ENCODE assay signal across 9 cellular contexts in genomic region chr21:44428281-44428942, GRCh38. TPM values are rescaled to one million over a fixed set of nuclear protein-coding genes. Genes with fewer than 3 reads are reported as not detected.
DNase-seq lines count a peak whose midpoint lies in the region; TF ChIP-seq lines count a peak whose summit lies in the region.
"Had no signal": no experiment of that assay in that cellular context is flagged by ENCODE, and none has a peak within 500 bp of the region (broad histone marks: within the 10 kb centered on the region; RNA-seq: fewer than 3 reads in every experiment).

No MANE protein-coding gene starts in this region.

- H3K27ac Mint-ChIP-seq in CD8-positive, alpha-beta memory T cell: peak overlapping the region in 5 of 8 donors; percentile 46 to 85 (median 74)

- no peak for TF ChIP-seq CTCF in colonic mucosa (IDR thresholded peaks at IDR 0.05)

- H3K27me3 ChIP-seq in CD8-positive, alpha-beta memory T cell (ENCODE audit: insufficient read depth, low read length, poor library complexity, severe bottlenecking): no peaks in the 10 kb centered on the region
- H3K27me3 ChIP-seq in colonic mucosa: no peaks in the 10 kb centered on the region

- intact Hi-C loops in colonic mucosa (cut with DNase I): loop anchor here (5.0 kb wide), 1 partner anchor 54 kb away; no protein-coding TSS in a partner anchor

- peaks cover 0 to 2% of the 10 kb centered on the region in 2 donors for H3K27me3 Mint-ChIP-seq in CD8-positive, alpha-beta memory T cell

- no peaks in the 10 kb centered on the region for H3K4me1 Mint-ChIP-seq in CD8-positive, alpha-beta memory T cell

- no peak overlapping the region for H3K4me3 ChIP-seq in CD8-positive, alpha-beta memory T cell (ENCODE audit: low read length)
- no peak overlapping the region for H3K4me3 ChIP-seq in colonic mucosa

- POLR2A ChIA-PET in CD8-positive, alpha-beta memory T cell (lab: Charles Lee): no interaction called here

- H3K36me3 ChIP-seq in CD8-positive, alpha-beta memory T cell (ENCODE audit: insufficient read depth, low read length): no peaks in the 10 kb centered on the region
- H3K36me3 ChIP-seq in colonic mucosa: no peaks in the 10 kb centered on the region

- DNase-seq in CD8-positive, alpha-beta memory T cell: peak; percentile 28 to 74 (median 59)
- DNase-seq in M059J (ENCODE audit: low read depth) (peak; percentile 15), colonic mucosa (peak; percentile 88), putamen (ENCODE audit: low spot score) (no peak), cerebellum (ENCODE audit: low spot score) (no peak), NCI-H510A treated with DMSO at 0.1 percent for 48 hours (lab: John Stamatoyannopoulos, UW) (no peak)
- DNase-seq in activated CD4-positive, CD25-positive, alpha-beta regulatory T cell (lab: John Stamatoyannopoulos, UW): peak; percentile 15 to 27 (median 20)
- DNase-seq in stimulated activated CD4-positive, alpha-beta T cell treated with anti-CD3 and anti-CD28 coated beads, TNF-alpha, amount 100 ng/mL, for 4 hours (ENCODE audit: low read depth in 3 of 3): peak in 2 of 3 experiments; percentile 3 to 13

- H3K9me3 ChIP-seq in CD8-positive, alpha-beta memory T cell (ENCODE audit: low read length): no peaks in the 10 kb centered on the region
- no peaks in the 10 kb centered on the region for H3K9me3 ChIP-seq in colonic mucosa

- CTCF ChIA-PET in CD8-positive, alpha-beta memory T cell (lab: Charles Lee): interaction anchor here (0.7 kb wide), 1 partner anchor 109 kb away, joined by 4 read pairs; no protein-coding TSS in a partner anchor

- H3K4me3 Mint-ChIP-seq in CD8-positive, alpha-beta memory T cell: no peak overlapping the region

- H3K36me3 Mint-ChIP-seq in CD8-positive, alpha-beta memory T cell: peaks cover 0 to 14% (median 5%) of the 10 kb centered on the region in 3 donors

- no peaks in the 10 kb centered on the region for H3K4me1 ChIP-seq in CD8-positive, alpha-beta memory T cell (ENCODE audit: insufficient read depth, low read length)
- no peaks in the 10 kb centered on the region for H3K4me1 ChIP-seq in colonic mucosa

- H3K9ac ChIP-seq in colonic mucosa (ENCODE audit: low read depth in 2 of 2, low read length in 2 of 2): no peak overlapping the region

- no peak overlapping the region for H3K27ac ChIP-seq in CD8-positive, alpha-beta memory T cell (ENCODE audit: low read depth, low read length)
- no peak overlapping the region for H3K27ac ChIP-seq in colonic mucosa

- H3K9me3 Mint-ChIP-seq in CD8-positive, alpha-beta memory T cell: peaks cover 12 to 25% (median 18%) of the 10 kb centered on the region in 5 donors

RNA-seq across cellular contexts. Expression of gene LRRC3, which starts 26.9 kb away (rescaled TPM):
- total RNA-seq in CD8-positive, alpha-beta memory T cell: under 1 TPM; 0.80 to 0.90 TPM
- polyA plus RNA-seq in CD8-positive, alpha-beta memory T cell: 0.17 TPM
- total RNA-seq in M059J (2014; rRNA removed; shearing (Covaris generic)): not detected in 2 replicates
- total RNA-seq in colonic mucosa (1 to 10 TPM; 2.0 to 2.7 TPM), cerebellum (6.4 TPM)
- total RNA-seq: myocyte had no signal

Comparison
In these comparisons a context has a peak if more than half of its experiments do, and no peak if none do; other contexts are left out.
1. DNase-seq: peak in CD8-positive, alpha-beta memory T cell (5 of 5), M059J (single experiment), activated CD4-positive, CD25-positive, alpha-beta regulatory T cell (4 of 4), colonic mucosa (single experiment) and stimulated activated CD4-positive, alpha-beta T cell treated with anti-CD3 and anti-CD28 coated beads, TNF-alpha, amount 100 ng/mL, for 4 hours (2 of 3); none in putamen (single experiment), cerebellum (single experiment) and NCI-H510A treated with DMSO at 0.1 percent for 48 hours (single experiment).